Comparison of ENCODE assay signal across 20 cellular contexts in the genomic region with DNA sequence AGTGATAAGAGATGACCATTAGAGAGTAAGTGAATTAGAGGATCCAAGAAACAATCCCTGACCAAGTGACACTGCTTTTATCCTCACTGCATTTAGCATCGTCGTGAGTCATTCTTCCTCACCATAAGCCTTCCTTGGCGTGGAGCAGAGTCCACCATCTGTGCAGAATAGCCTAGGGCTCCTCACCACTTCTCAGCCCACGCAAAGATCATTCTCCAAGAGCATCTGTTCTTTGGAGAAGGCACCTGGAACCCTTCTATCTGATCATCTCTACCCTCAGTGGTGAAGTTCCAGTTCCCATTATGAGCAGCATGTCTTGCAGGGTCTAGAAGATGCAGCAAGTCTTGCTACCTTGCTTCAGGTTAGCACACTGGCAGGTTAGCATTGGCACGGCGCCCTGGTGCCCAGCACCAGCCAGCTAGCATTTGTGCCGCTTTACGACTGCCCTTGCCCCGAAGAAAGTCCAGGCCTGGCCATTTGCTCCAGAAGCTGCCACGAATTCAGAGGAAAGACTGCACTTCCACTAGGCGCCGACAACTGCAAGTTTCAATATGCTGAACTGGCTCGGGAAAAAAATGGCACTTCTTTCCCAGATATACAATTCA.
DNase-seq lines count a peak whose midpoint lies in the region; ATAC-seq and TF ChIP-seq lines count a peak whose summit lies in the region.
"Had no signal": no experiment of that assay in that cellular context is flagged by ENCODE, and none has a peak within 500 bp of the region (broad histone marks: within the 10 kb centered on the region; RNA-seq: fewer than 3 reads in every experiment).

No MANE protein-coding gene starts in this region.

- no peak overlapping the region for H3K4me2 ChIP-seq in Karpas-422 (ENCODE audit: low read depth, low read length, poor library complexity, severe bottlenecking)

- DNase-seq in NCI-H82 (lab: John Stamatoyannopoulos, UW) (peak; percentile 17), NCI-H82 treated with DMSO at 0.1 percent for 48 hours (lab: John Stamatoyannopoulos, UW; ENCODE audit: unreplicated experiment) (no peak), adipocyte (ENCODE audit: low read depth) (peak; percentile 63), foreskin fibroblast (peak; percentile 77 to 91), spleen (no peak), Karpas-422 (no peak), glutamatergic neuron (no peak)
- DNase-seq in activated CD8-positive, alpha-beta memory T cell treated with anti-CD3 and anti-CD28 coated beads, Interleukin-2, amount 10 ng/mL, durations not matched to agents 7 days and 5 days, result no peak
- DNase-seq: activated CD4-positive, alpha-beta T cell treated with anti-CD3 and anti-CD28 coated beads for 48 hours; activated naive CD4-positive, alpha-beta T cell; CD4-positive, CD25-positive, alpha-beta regulatory T cell; cortex of kidney; DMS79; kidney glomerular epithelial cell; NCI-H1105 treated with DMSO at 0.1 percent for 48 hours; NCI-H774 had no signal

- TF ChIP-seq POLR2A in spleen (IDR thresholded peaks at IDR 0.05), result no peak

- H3K4me3 Mint-ChIP-seq in activated CD8-positive, alpha-beta memory T cell treated with anti-CD3 and anti-CD28 coated beads, Interleukin-2, amount 10 ng/mL, durations not matched to agents 7 days and 5 days, result no peak overlapping the region
- no peak overlapping the region for H3K4me3 Mint-ChIP-seq in glutamatergic neuron (ENCODE audit: unreplicated experiment)
- H3K4me3 Mint-ChIP-seq: CD4-positive, CD25-positive, alpha-beta regulatory T cell; stimulated activated naive CD8-positive, alpha-beta T cell treated with anti-CD3 and anti-CD28 coated beads, Interleukin-15, Interleukin-2, amounts not matched to agents 100 ng/mL and 50 ng/mL, for 24 hours; type B pancreatic cell had no signal

- H3K36me3 ChIP-seq in adipocyte (ENCODE audit: control insufficient read depth, insufficient read depth, low read length, severe bottlenecking), result no peaks in the 10 kb centered on the region
- H3K36me3 ChIP-seq in spleen, result no peaks in the 10 kb centered on the region
- no peaks in the 10 kb centered on the region for H3K36me3 ChIP-seq in Karpas-422 (ENCODE audit: insufficient read depth, low read length)
- H3K36me3 ChIP-seq: right atrium auricular region had no signal

- H3K4me1 ChIP-seq in adipocyte (ENCODE audit: control insufficient read depth, insufficient read depth, low read length) (peaks cover 17% of the 10 kb centered on the region), spleen (no peaks in the 10 kb centered on the region), Karpas-422 (ENCODE audit: low read length) (no peaks in the 10 kb centered on the region)

- no peaks in the 10 kb centered on the region for H3K9me2 ChIP-seq in Karpas-422 (replicated peaks; ENCODE audit: insufficient read depth, low read length)

- H3K27me3 Mint-ChIP-seq in activated CD8-positive, alpha-beta memory T cell treated with anti-CD3 and anti-CD28 coated beads, Interleukin-2, amount 10 ng/mL, durations not matched to agents 7 days and 5 days, result peaks cover 8% of the 10 kb centered on the region
- peaks cover 2% of the 10 kb centered on the region for H3K27me3 Mint-ChIP-seq in glutamatergic neuron (ENCODE audit: unreplicated experiment)
- H3K27me3 Mint-ChIP-seq: CD4-positive, CD25-positive, alpha-beta regulatory T cell had no signal

- intact Hi-C loops in spleen (cut with DNase I; ENCODE audit: low total_unique reads), result no loop called here

- CTCF ChIA-PET in activated CD8-positive, alpha-beta memory T cell treated with anti-CD3 and anti-CD28 coated beads, Interleukin-2, amount 10 ng/mL, durations not matched to agents 7 days and 5 days (lab: Charles Lee), result no interaction called here

- H3K27ac Mint-ChIP-seq in activated CD8-positive, alpha-beta memory T cell treated with anti-CD3 and anti-CD28 coated beads, Interleukin-2, amount 10 ng/mL, durations not matched to agents 7 days and 5 days, result no peak overlapping the region
- no peak overlapping the region for H3K27ac Mint-ChIP-seq in glutamatergic neuron (ENCODE audit: unreplicated experiment)
- H3K27ac Mint-ChIP-seq: CD4-positive, CD25-positive, alpha-beta regulatory T cell; stimulated activated naive CD8-positive, alpha-beta T cell treated with anti-CD3 and anti-CD28 coated beads, Interleukin-15, Interleukin-2, amounts not matched to agents 100 ng/mL and 50 ng/mL, for 24 hours; type B pancreatic cell had no signal

- no peak overlapping the region for H3K9ac ChIP-seq in adipocyte (ENCODE audit: low read length)
- H3K9ac ChIP-seq in Karpas-422 (ENCODE audit: low read length), result no peak overlapping the region

- H3K27ac ChIP-seq in spleen (no peak overlapping the region), Karpas-422 (ENCODE audit: low read length) (no peak overlapping the region)
- H3K27ac ChIP-seq: right atrium auricular region had no signal

- H3K27me3 ChIP-seq in adipocyte (replicated peaks; ENCODE audit: control insufficient read depth, insufficient read depth, low read length), result peaks cover 21% of the 10 kb centered on the region
- H3K27me3 ChIP-seq in spleen (replicated peaks in 1 of 7), result peaks cover 0 to 23% (median 0%) of the 10 kb centered on the region in 7 donors
- H3K27me3 ChIP-seq in Karpas-422 (ENCODE audit: low read length), result no peaks in the 10 kb centered on the region
- H3K27me3 ChIP-seq: right atrium auricular region had no signal

- H3K36me3 Mint-ChIP-seq in activated CD8-positive, alpha-beta memory T cell treated with anti-CD3 and anti-CD28 coated beads, Interleukin-2, amount 10 ng/mL, durations not matched to agents 7 days and 5 days, result no peaks in the 10 kb centered on the region
- no peaks in the 10 kb centered on the region for H3K36me3 Mint-ChIP-seq in glutamatergic neuron (ENCODE audit: unreplicated experiment)
- H3K36me3 Mint-ChIP-seq: CD4-positive, CD25-positive, alpha-beta regulatory T cell; type B pancreatic cell had no signal

- H3K4me3 ChIP-seq in adipocyte (ENCODE audit: low read length) (no peak overlapping the region), foreskin fibroblast (ENCODE audit: low read depth in 1 of 2, low read length in 2 of 2) (no peak overlapping the region), spleen (no peak overlapping the region), Karpas-422 (ENCODE audit: low read length) (no peak overlapping the region)
- H3K4me3 ChIP-seq: K562, right atrium auricular region had no signal

- ATAC-seq in activated CD8-positive, alpha-beta memory T cell treated with anti-CD3 and anti-CD28 coated beads, Interleukin-2, amount 10 ng/mL, durations not matched to agents 7 days and 5 days, result no peak

- H4K20me1 ChIP-seq in Karpas-422 (ENCODE audit: insufficient read depth, low read depth, low read length), result no peaks in the 10 kb centered on the region

- H3K9me3 Mint-ChIP-seq in activated CD8-positive, alpha-beta memory T cell treated with anti-CD3 and anti-CD28 coated beads, Interleukin-2, amount 10 ng/mL, durations not matched to agents 7 days and 5 days (ENCODE audit: low read depth), result no peaks in the 10 kb centered on the region
- H3K9me3 Mint-ChIP-seq in glutamatergic neuron (ENCODE audit: unreplicated experiment), result peaks cover 2% of the 10 kb centered on the region
- H3K9me3 Mint-ChIP-seq: stimulated activated naive CD8-positive, alpha-beta T cell treated with anti-CD3 and anti-CD28 coated beads, Interleukin-15, Interleukin-2, amounts not matched to agents 100 ng/mL and 50 ng/mL, for 24 hours; type B pancreatic cell had no signal

- WGBS in spleen, 5 donors, result 82 to 91% (median 86%) methylated on average over 13 of the region's 13 CpGs

- H3K79me2 ChIP-seq in Karpas-422 (ENCODE audit: low read length), result no peaks in the 10 kb centered on the region

- H3K9me3 ChIP-seq in adipocyte (ENCODE audit: control insufficient read depth, low read length) (no peaks in the 10 kb centered on the region), spleen (no peaks in the 10 kb centered on the region), Karpas-422 (ENCODE audit: low read length) (no peaks in the 10 kb centered on the region)
- H3K9me3 ChIP-seq: right atrium auricular region had no signal

- no peaks in the 10 kb centered on the region for H3K4me1 Mint-ChIP-seq in activated CD8-positive, alpha-beta memory T cell treated with anti-CD3 and anti-CD28 coated beads, Interleukin-2, amount 10 ng/mL, durations not matched to agents 7 days and 5 days
- peaks cover 21% of the 10 kb centered on the region for H3K4me1 Mint-ChIP-seq in glutamatergic neuron (ENCODE audit: low read depth, unreplicated experiment)
- H3K4me1 Mint-ChIP-seq: CD4-positive, CD25-positive, alpha-beta regulatory T cell had no signal

- no peak overlapping the region for H2AFZ ChIP-seq in Karpas-422 (ENCODE audit: low read length)

- TF ChIP-seq CTCF in foreskin fibroblast (IDR thresholded peaks at IDR 0.05; ENCODE audit: low read depth, low read length) (no peak), spleen (IDR thresholded peaks at IDR 0.05 in 8 of 11, conservative IDR thresholded peaks at IDR 0.05 in 3 of 11) (no peak), glutamatergic neuron (IDR thresholded peaks at IDR 0.05; ENCODE audit: partially characterized antibody, unreplicated experiment) (no peak)

Comparison
In these comparisons a context has a peak if more than half of its experiments do, and no peak if none do; other contexts are left out.
1. DNase-seq: peak in NCI-H82 (single experiment), adipocyte (single experiment) and foreskin fibroblast (2 of 2); none in NCI-H82 treated with DMSO at 0.1 percent for 48 hours (single experiment), spleen (single experiment), activated CD8-positive, alpha-beta memory T cell treated with anti-CD3 and anti-CD28 coated beads, Interleukin-2, amount 10 ng/mL, durations not matched to agents 7 days and 5 days (single experiment), Karpas-422 (single experiment) and glutamatergic neuron (single experiment).